ENCODE assay signal across 21 cellular contexts in the genomic region with DNA sequence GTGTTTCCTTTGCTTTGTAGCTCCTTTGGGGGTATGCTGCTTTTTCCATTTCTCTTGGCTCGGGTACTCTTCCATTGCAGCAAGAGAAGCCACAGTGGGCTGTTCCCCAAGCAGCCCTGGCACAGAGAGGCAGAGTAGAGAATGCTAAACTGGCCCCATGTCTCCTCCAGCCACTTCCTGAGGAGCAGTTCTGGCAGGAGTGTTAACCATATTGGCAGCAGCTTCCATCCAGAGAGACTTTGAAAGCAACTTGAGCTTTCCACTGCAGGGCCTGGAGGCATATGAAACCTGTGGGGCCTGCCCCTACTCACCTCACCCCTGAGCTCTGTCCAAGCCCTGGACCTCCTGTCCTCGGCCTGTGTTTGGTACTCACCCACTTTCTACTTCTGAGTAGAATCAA.
"Had no signal": no experiment of that assay in that cellular context is flagged by ENCODE, and none has a peak within 500 bp of the region (broad histone marks: within the 10 kb centered on the region; RNA-seq: fewer than 3 reads in every experiment).

No MANE protein-coding gene starts in this region.

- ATAC-seq: activated CD8-positive, alpha-beta T cell treated with anti-CD3 and anti-CD28 coated beads, Interleukin-2, amount 10 ng/mL, durations not matched to agents 7 days and 5 days; left lobe of liver; stimulated activated naive CD8-positive, alpha-beta T cell treated with anti-CD3 and anti-CD28 coated beads, Interleukin-15, amount 100 ng/mL, for 72 hours had no signal

- DNase-seq: activated CD4-positive, alpha-beta T cell treated with anti-CD3 and anti-CD28 coated beads, Interleukin-2, amount 10 ng/mL, durations not matched to agents 24 days and 14 days; activated CD4-positive, CD25-positive, alpha-beta regulatory T cell; activated CD8-positive, alpha-beta T cell treated with anti-CD3 and anti-CD28 coated beads, Interleukin-2, amount 10 ng/mL, durations not matched to agents 7 days and 5 days; activated effector memory CD4-positive, alpha-beta T cell treated with anti-CD3 and anti-CD28 coated beads, Interleukin-2, amount 50 U/mL, for 16 hours; activated T-cell treated with anti-CD3 and anti-CD28 coated beads, Interleukin-2, amount 50 U/mL, for 48 hours; caudate nucleus; dorsolateral prefrontal cortex; gastrocnemius medialis; head of caudate nucleus; mammary epithelial cell; midbrain; nucleus accumbens; small intestine; stimulated activated CD4-positive, alpha-beta T cell treated with anti-CD3 and anti-CD28 coated beads, Interleukin-15, amount 100 ng/mL, for 24 hours; stimulated activated CD4-positive, alpha-beta T cell treated with anti-CD3 and anti-CD28 coated beads, Interleukin-2, amount 100 ng/mL, for 48 hours; stimulated activated naive CD8-positive, alpha-beta T cell treated with anti-CD3 and anti-CD28 coated beads, Interleukin-15, amount 100 ng/mL, for 72 hours; testis had no signal

- H3K4me3 ChIP-seq: dorsolateral prefrontal cortex, gastrocnemius medialis, testis had no signal

- FAIRE-seq: astrocyte, colon, keratinocyte, small intestine had no signal

- H3K36me3 ChIP-seq: gastrocnemius medialis had no signal

- H3K27me3 ChIP-seq: dorsolateral prefrontal cortex, gastrocnemius medialis, testis had no signal
